17 cellular contexts compared by ENCODE assay signal in genomic region chr6:18100296-18100695, GRCh38.
DNase-seq lines count a peak whose midpoint lies in the region; ATAC-seq lines count a peak whose summit lies in the region.
"Had no signal": no experiment of that assay in that cellular context is flagged by ENCODE, and none has a peak within 500 bp of the region (broad histone marks: within the 10 kb centered on the region; RNA-seq: fewer than 3 reads in every experiment).

No MANE protein-coding gene starts in this region.

- ATAC-seq in HG03521 (IDR thresholded peaks at IDR 0.05; ENCODE audit: unreplicated experiment) (no peak), GM21515 (IDR thresholded peaks at IDR 0.05; ENCODE audit: unreplicated experiment) (no peak)
- ATAC-seq: A549 had no signal

- DNase-seq in COLO829 (ENCODE audit: low spot score) (peak; percentile 93), caudate nucleus (lab: John Stamatoyannopoulos, UW) (peak in 45 of 61 donors; percentile 0 to 70 (median 30)), inferior parietal cortex (ENCODE audit: extremely low spot score) (peak; percentile 70), putamen (ENCODE audit: low spot score) (peak; percentile 87), EL (no peak), NCI-H1694 (lab: John Stamatoyannopoulos, UW) (no peak)
- DNase-seq: CD4-positive, alpha-beta T cell; HFFc6; Karpas-422; NCI-H1417; NCI-H2029; NCI-H510A treated with DMSO at 0.1 percent for 48 hours; Peyer's patch; Right ventricle myocardium superior had no signal

- H3K27ac ChIP-seq in caudate nucleus (ENCODE audit: low read depth, low read length): peak overlapping the region; percentile 94
- H3K27ac ChIP-seq: A549, Peyer's patch had no signal

Comparison
In these comparisons a context has a peak if more than half of its experiments do, and no peak if none do; other contexts are left out.
1. DNase-seq: peak in COLO829 (single experiment), caudate nucleus (45 of 61), inferior parietal cortex (single experiment) and putamen (single experiment); none in EL (single experiment) and NCI-H1694 (single experiment).